ENCODE assay signal across 12 cellular contexts in genomic region chr1:147840909-147841308, GRCh38.
A peak's percentile ranks its signal among the peaks of the same experiment; 100 is the strongest.
DNase-seq lines count a peak whose midpoint lies in the region; ATAC-seq, FAIRE-seq and TF ChIP-seq lines count a peak whose summit lies in the region.
"Had no signal": no experiment of that assay in that cellular context is flagged by ENCODE, and none has a peak within 500 bp of the region (broad histone marks: within the 10 kb centered on the region; RNA-seq: fewer than 3 reads in every experiment).

No MANE protein-coding gene starts in this region.

- H3K36me3 ChIP-seq in DND-41 (ENCODE audit: insufficient read depth, low read length) (no peaks in the 10 kb centered on the region), stomach (no peaks in the 10 kb centered on the region)
- H3K36me3 ChIP-seq: gastroesophageal sphincter had no signal

- no peak for TF ChIP-seq EP300 in stomach (IDR thresholded peaks at IDR 0.05)

- TF ChIP-seq CTCF in DND-41 (IDR thresholded peaks at IDR 0.05; ENCODE audit: borderline replicate concordance, extremely low read depth, low read length, poor library complexity, severe bottlenecking) (peak; percentile 26), GM13976 (IDR thresholded peaks at IDR 0.05; ENCODE audit: borderline replicate concordance, control extremely low read depth, extremely low read depth, insufficient read depth, missing control alignments) (no peak), stomach (IDR thresholded peaks at IDR 0.05) (no peak)

- 89 to 96% (median 90%) methylated on average over 1 to 4 of the region's 4 CpGs for WGBS in stomach, 5 donors

- DNase-seq in DND-41 (peak; percentile 7), GM13976 (ENCODE audit: low spot score) (peak; percentile 10), SK-MEL-5 (ENCODE audit: low read depth, low spot score) (peak; percentile 70), iPS-NIHi7 (ENCODE audit: extremely low spot score) (peak; percentile 35), NCI-H128 (lab: John Stamatoyannopoulos, UW; ENCODE audit: unreplicated experiment) (no peak), stomach (no peak), frontal cortex (ENCODE audit: low spot score in 2 of 2) (no peak)
- DNase-seq: NCI-H446 had no signal

- no peak for TF ChIP-seq POLR2A in stomach (IDR thresholded peaks at IDR 0.05)

- H3K27me3 ChIP-seq in DND-41 (ENCODE audit: insufficient read depth, low read length, poor library complexity) = peaks cover 5% of the 10 kb centered on the region
- H3K27me3 ChIP-seq in stomach = peaks cover 0 to 5% (median 0%) of the 10 kb centered on the region in 3 donors
- H3K27me3 ChIP-seq: gastroesophageal sphincter had no signal

- H3K4me3 ChIP-seq in DND-41 (ENCODE audit: low read depth in 1 of 2, low read length in 2 of 2) = no peak overlapping the region
- H3K4me3 ChIP-seq in stomach = no peak overlapping the region
- H3K4me3 ChIP-seq: gastroesophageal sphincter, lung had no signal

- H3K9ac ChIP-seq in DND-41 (ENCODE audit: low read depth, low read length) = no peak overlapping the region

- intact Hi-C loops in stomach (cut with DNase I; ENCODE audit: low total_unique reads) = no loop called here

- no peaks in the 10 kb centered on the region for H3K9me3 ChIP-seq in DND-41 (ENCODE audit: insufficient read depth, low read length, severe bottlenecking)
- no peaks in the 10 kb centered on the region for H3K9me3 ChIP-seq in stomach
- H3K9me3 ChIP-seq: gastroesophageal sphincter had no signal

- in situ Hi-C loops in GM13976 (cut with MboI; ENCODE audit: low sequenced_read_pairs, unreplicated experiment) = no loop called here
- in situ Hi-C loops in SK-MEL-5 (cut with HindIII; ENCODE audit: low pct_unique_long_range_greater_than_20kb, low sequenced_read_pairs) = no loop called here

- no peak overlapping the region for H3K4me2 ChIP-seq in DND-41 (ENCODE audit: insufficient read depth, low read length)

- no peak overlapping the region for H3K27ac ChIP-seq in DND-41 (ENCODE audit: low read length)
- H3K27ac ChIP-seq in stomach = no peak overlapping the region
- H3K27ac ChIP-seq: gastroesophageal sphincter had no signal

- H4K20me1 ChIP-seq in DND-41 (ENCODE audit: insufficient read depth, low read length) = no peaks in the 10 kb centered on the region

- ATAC-seq in DND-41 (ENCODE audit: insufficient read depth, low read depth) (no peak), GM18861 (IDR thresholded peaks at IDR 0.05; ENCODE audit: unreplicated experiment) (no peak)
- ATAC-seq: gastroesophageal sphincter, T-cell had no signal

- H3K4me1 ChIP-seq in DND-41 (ENCODE audit: insufficient read depth, low read length) = no peaks in the 10 kb centered on the region
- no peaks in the 10 kb centered on the region for H3K4me1 ChIP-seq in stomach
- H3K4me1 ChIP-seq: gastroesophageal sphincter had no signal

- H3K79me2 ChIP-seq in DND-41 (ENCODE audit: insufficient read depth, low read length) = no peaks in the 10 kb centered on the region

- no peak overlapping the region for H2AFZ ChIP-seq in DND-41 (ENCODE audit: low read depth, low read length)

- FAIRE-seq in frontal cortex (lab: Jason Lieb, UNC) = no peak

Comparison
In these comparisons a context has a peak if more than half of its experiments do, and no peak if none do; other contexts are left out.
1. DNase-seq: peak in DND-41 (single experiment), GM13976 (single experiment), SK-MEL-5 (single experiment) and iPS-NIHi7 (single experiment); none in NCI-H128 (single experiment), stomach (single experiment) and frontal cortex (0 of 2).